ENCODE assay signal across 27 cellular contexts in the genomic region with DNA sequence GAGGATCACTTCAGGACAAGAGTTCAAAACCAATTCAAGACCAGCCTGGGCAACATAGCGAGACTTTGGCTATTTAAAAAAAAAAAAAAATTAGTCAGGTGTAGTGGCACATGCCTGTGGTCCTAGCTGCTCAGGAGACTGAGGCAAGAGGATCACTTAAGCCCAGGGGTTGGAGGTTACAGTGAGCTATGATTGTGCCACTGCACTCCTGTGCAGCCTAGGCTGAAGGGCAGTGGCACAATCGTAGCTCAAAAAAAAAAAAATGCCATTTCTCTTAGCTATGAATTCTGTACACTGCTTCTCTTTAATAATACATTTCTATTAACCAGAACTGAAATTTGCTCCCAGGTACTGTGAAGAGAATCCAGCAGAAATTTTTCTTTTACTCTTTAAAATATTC.
"Had no signal": no experiment of that assay in that cellular context is flagged by ENCODE, and none has a peak within 500 bp of the region (broad histone marks: within the 10 kb centered on the region; RNA-seq: fewer than 3 reads in every experiment).

No MANE protein-coding gene starts in this region.

- H3K27me3 ChIP-seq: stomach, suprapubic skin, testis, thyroid gland, tibial artery, tibial nerve, transverse colon, upper lobe of left lung, upper lobe of right lung, uterus, vagina had no signal

- ATAC-seq: stimulated activated effector memory CD8-positive, alpha-beta T cell treated with anti-CD3 and anti-CD28 coated beads, Interleukin-12 subunit alpha, Interleukin-12 subunit beta, amount 100 ng/mL, for 72 hours; stimulated activated memory B cell treated with anti-CD40 and anti-IgM and Interleukin-4, amounts not matched to agents 10 μg/mL and 1 μg/mL and 100 μg/mL, for 72 hours; stimulated activated naive B cell treated with anti-CD40 and anti-IgM and Interleukin-4, amounts not matched to agents 10 μg/mL and 1 μg/mL and 100 μg/mL, for 72 hours; stimulated activated naive CD8-positive, alpha-beta T cell treated with anti-CD3 and anti-CD28 coated beads, Interleukin-15, amount 100 ng/mL, for 72 hours; stimulated activated naive CD8-positive, alpha-beta T cell treated with anti-CD3 and anti-CD28 coated beads, Interleukin-15, Interleukin-2, amounts not matched to agents 100 U/mL and 50 U/mL, for 24 hours; upper lobe of right lung had no signal

- DNase-seq: stimulated activated CD4-positive, alpha-beta T cell treated with anti-CD3 and anti-CD28 coated beads, Interleukin-2, amount 100 ng/mL, for 48 hours; stimulated activated CD4-positive, alpha-beta T cell treated with anti-CD3 and anti-CD28 coated beads, Interleukin-4, amount 100 ng/mL, for 1 hour; stimulated activated CD4-positive, alpha-beta T cell treated with anti-CD3 and anti-CD28 coated beads, Interleukin-4, amount 100 ng/mL, for 24 hours; stimulated activated CD4-positive, alpha-beta T cell treated with anti-CD3 and anti-CD28 coated beads, Interleukin-4, amount 100 ng/mL, for 4 hours; stimulated activated CD8-positive, alpha-beta memory T cell treated with anti-CD3 and anti-CD28 coated beads, Interleukin-4, amount 100 ng/mL, for 48 hours; stimulated activated naive B cell treated with anti-CD40 and anti-IgM and Interleukin-4, amounts not matched to agents 10 μg/mL and 1 μg/mL and 100 μg/mL, for 72 hours; stimulated activated naive CD4-positive, alpha-beta T cell; stimulated activated naive CD4-positive, alpha-beta T cell treated with Interleukin-2 at 50 U/mL for 16 hours; stimulated activated naive CD8-positive, alpha-beta T cell treated with anti-CD3 and anti-CD28 coated beads, Interleukin-15, amount 100 ng/mL, for 72 hours; stimulated activated naive CD8-positive, alpha-beta T cell treated with anti-CD3 and anti-CD28 coated beads, Interleukin-15, Interleukin-2, amounts not matched to agents 100 U/mL and 50 U/mL, for 24 hours; stomach; substantia nigra; testis; thyroid gland; tibial artery; transverse colon; trophoblast cell; upper lobe of left lung; upper lobe of right lung; uterus had no signal

- H3K36me3 ChIP-seq: uterus had no signal

- H3K4me3 ChIP-seq: stomach, suprapubic skin, testis, thoracic aorta, thyroid gland, tibial artery, tibial nerve, transverse colon, upper lobe of left lung, upper lobe of right lung, uterus, vagina had no signal

- FAIRE-seq: urothelium cell line had no signal

- H3K9me3 ChIP-seq: suprapubic skin, testis, thyroid gland, tibial artery, transverse colon, upper lobe of left lung, upper lobe of right lung, uterus, vagina had no signal

- H3K4me1 ChIP-seq: stomach, suprapubic skin, testis, thyroid gland, tibial artery, tibial nerve, upper lobe of left lung, upper lobe of right lung, uterus, vagina had no signal

- H3K27ac ChIP-seq: stomach, suprapubic skin, testis, thoracic aorta, thyroid gland, tibial artery, tibial nerve, transverse colon, upper lobe of left lung, upper lobe of right lung, uterus, vagina had no signal
